8 cellular contexts compared by ENCODE assay signal in the genomic region with DNA sequence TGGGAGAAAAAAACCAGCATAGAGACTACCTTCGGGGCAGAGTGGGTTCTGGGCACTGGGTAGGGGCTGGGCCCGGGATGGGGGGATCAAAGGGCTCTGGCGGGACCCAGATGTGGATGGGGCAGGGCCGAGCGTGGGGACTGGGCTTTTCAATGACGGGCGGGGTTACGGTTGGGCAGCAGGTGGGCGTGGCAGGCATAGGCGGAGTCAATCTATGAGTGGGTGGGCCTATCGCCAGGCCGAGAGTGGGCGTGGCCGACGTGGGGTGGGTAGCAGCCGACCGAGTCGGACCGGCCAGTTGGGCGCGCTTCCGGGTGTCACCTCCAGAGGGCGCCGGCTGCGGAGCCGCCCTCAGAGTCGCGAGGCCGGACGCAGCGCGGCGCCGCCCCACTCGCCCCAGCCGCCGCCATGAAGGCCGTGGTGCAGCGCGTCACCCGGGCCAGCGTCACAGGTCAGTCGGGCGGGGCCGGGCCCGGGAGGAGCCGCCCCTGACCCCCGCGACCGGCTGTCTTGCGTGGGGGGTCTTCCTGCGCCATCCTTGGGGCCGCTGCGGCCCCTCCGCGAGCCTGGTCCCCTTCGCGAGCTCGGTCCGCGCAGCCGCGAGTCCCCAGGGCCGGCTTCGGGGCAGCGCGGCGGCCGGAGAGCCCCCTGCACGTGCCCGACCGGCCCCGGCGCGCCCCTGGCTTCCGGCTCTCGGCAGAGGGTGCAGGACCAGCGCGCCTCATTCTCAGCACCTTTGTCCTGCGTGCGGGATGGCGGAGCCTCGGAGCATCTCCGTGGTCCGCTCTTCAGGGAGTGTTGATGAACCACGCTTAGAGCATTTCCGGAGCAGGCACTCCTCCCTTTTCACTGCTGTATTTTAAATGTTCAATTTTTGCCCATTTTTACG.
DNase-seq lines count a peak whose midpoint lies in the region; TF ChIP-seq lines count a peak whose summit lies in the region.

A gene with protein sequence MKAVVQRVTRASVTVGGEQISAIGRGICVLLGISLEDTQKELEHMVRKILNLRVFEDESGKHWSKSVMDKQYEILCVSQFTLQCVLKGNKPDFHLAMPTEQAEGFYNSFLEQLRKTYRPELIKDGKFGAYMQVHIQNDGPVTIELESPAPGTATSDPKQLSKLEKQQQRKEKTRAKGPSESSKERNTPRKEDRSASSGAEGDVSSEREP (plus strand): TSS at position 390 of the 889 bp plus-strand sequence. CDS start 19 bp downstream, at position 409.

- POLR2A ChIA-PET in RWPE1 (lab: Yijun Ruan, JAX; ENCODE audit: low non-redundant PET): interaction anchor here (0.9 kb wide), 1 partner anchor 21 kb away, joined by 4 read pairs; a partner anchor contains a TSS

- H3K9ac ChIP-seq in ES-I3 (ENCODE audit: low read depth, low read length): peak within 1 kb of the TSS; percentile 74

- H3K9me3 ChIP-seq in ES-I3 (ENCODE audit: control insufficient read depth, insufficient read depth, low read length): no peaks in the 10 kb centered on the region; the same call in 1 of the 2 replicates

- H3K36me3 Mint-ChIP-seq in nephron progenitor cell (ENCODE audit: low read depth): no peaks in the 10 kb centered on the region
- H3K36me3 Mint-ChIP-seq in stimulated activated naive CD8-positive, alpha-beta T cell treated with anti-CD3 and anti-CD28 coated beads, Interleukin-15, Interleukin-2, amounts not matched to agents 100 ng/mL and 50 ng/mL, for 24 hours (ENCODE audit: low read depth): no peaks in the 10 kb centered on the region

- H3K4me3 Mint-ChIP-seq in nephron progenitor cell: peak within 1 kb of the TSS; percentile 89
- H3K4me3 Mint-ChIP-seq in stimulated activated naive CD8-positive, alpha-beta T cell treated with anti-CD3 and anti-CD28 coated beads, Interleukin-15, Interleukin-2, amounts not matched to agents 100 ng/mL and 50 ng/mL, for 24 hours: peak within 1 kb of the TSS; percentile 91

- H3K27ac ChIP-seq in RWPE1: peak within 1 kb of the TSS; percentile 73

- peaks cover 30% of the 10 kb centered on the region for H3K4me1 Mint-ChIP-seq in nephron progenitor cell
- H3K4me1 Mint-ChIP-seq in stimulated activated naive CD8-positive, alpha-beta T cell treated with anti-CD3 and anti-CD28 coated beads, Interleukin-15, Interleukin-2, amounts not matched to agents 100 ng/mL and 50 ng/mL, for 24 hours (ENCODE audit: low read depth): peaks cover 31% of the 10 kb centered on the region

- DNase-seq in GOT3 (lab: John Stamatoyannopoulos, UW): peak; percentile 68
- peak; percentile 92 for DNase-seq in RWPE1 (ENCODE audit: low spot score)
- peak; percentile 80 for DNase-seq in activated T-helper 9 cell treated with anti-CD3 and anti-CD28 coated beads, Interleukin-2, amount 50 U/mL, for 16 hours (ENCODE audit: low read depth)
- DNase-seq in fibroblast of pulmonary artery (ENCODE audit: low read depth): peak; percentile 90
- DNase-seq in nephron progenitor cell: peak; percentile 91

- H3K36me3 ChIP-seq in ES-I3 (ENCODE audit: insufficient read depth, low read length): no peaks in the 10 kb centered on the region

- H3K9me3 Mint-ChIP-seq in nephron progenitor cell: peaks cover 3% of the 10 kb centered on the region
- H3K9me3 Mint-ChIP-seq in stimulated activated naive CD8-positive, alpha-beta T cell treated with anti-CD3 and anti-CD28 coated beads, Interleukin-15, Interleukin-2, amounts not matched to agents 100 ng/mL and 50 ng/mL, for 24 hours: no peaks in the 10 kb centered on the region

- peaks cover 26% of the 10 kb centered on the region; the same call in 1 of the 2 replicates for H3K4me1 ChIP-seq in ES-I3 (ENCODE audit: insufficient read depth, low read length)

- H3K27me3 Mint-ChIP-seq in nephron progenitor cell (ENCODE audit: low read depth, poor library complexity): no peaks in the 10 kb centered on the region
- peaks cover 4% of the 10 kb centered on the region for H3K27me3 Mint-ChIP-seq in stimulated activated naive CD8-positive, alpha-beta T cell treated with anti-CD3 and anti-CD28 coated beads, Interleukin-15, Interleukin-2, amounts not matched to agents 100 ng/mL and 50 ng/mL, for 24 hours

- H3K27ac Mint-ChIP-seq in nephron progenitor cell: no peak within 1 kb of the TSS
- peak within 1 kb of the TSS; percentile 89 for H3K27ac Mint-ChIP-seq in stimulated activated naive CD8-positive, alpha-beta T cell treated with anti-CD3 and anti-CD28 coated beads, Interleukin-15, Interleukin-2, amounts not matched to agents 100 ng/mL and 50 ng/mL, for 24 hours

- CTCF ChIA-PET in RWPE1 (lab: Yijun Ruan, JAX): interaction anchor here (0.7 to 0.9 kb wide), 2 partner anchors 19 to 150 kb away, joined by 3 read pairs; no protein-coding TSS in a partner anchor

- TF ChIP-seq CTCF in LNCAP (IDR thresholded peaks at IDR 0.05) (peak; percentile 84), RWPE1 (conservative IDR thresholded peaks at IDR 0.05; ENCODE audit: low read depth) (peak; percentile 80), fibroblast of pulmonary artery (IDR thresholded peaks at IDR 0.05; ENCODE audit: low read length, missing control alignments) (peak; percentile 38), nephron progenitor cell (IDR thresholded peaks at IDR 0.05) (peak; percentile 53)

- peak within 1 kb of the TSS; percentile 81 for H3K4me3 ChIP-seq in fibroblast of pulmonary artery (replicated peaks; ENCODE audit: low read depth, low read length)

Comparison
In these comparisons a context has a peak if more than half of its experiments do, and no peak if none do; other contexts are left out.
1. Peak in every context shown above with its lines: DNase-seq, H3K4me3 ChIP-seq and H3K27ac ChIP-seq.